ENCODE assay signal across 8 cellular contexts in the genomic region with DNA sequence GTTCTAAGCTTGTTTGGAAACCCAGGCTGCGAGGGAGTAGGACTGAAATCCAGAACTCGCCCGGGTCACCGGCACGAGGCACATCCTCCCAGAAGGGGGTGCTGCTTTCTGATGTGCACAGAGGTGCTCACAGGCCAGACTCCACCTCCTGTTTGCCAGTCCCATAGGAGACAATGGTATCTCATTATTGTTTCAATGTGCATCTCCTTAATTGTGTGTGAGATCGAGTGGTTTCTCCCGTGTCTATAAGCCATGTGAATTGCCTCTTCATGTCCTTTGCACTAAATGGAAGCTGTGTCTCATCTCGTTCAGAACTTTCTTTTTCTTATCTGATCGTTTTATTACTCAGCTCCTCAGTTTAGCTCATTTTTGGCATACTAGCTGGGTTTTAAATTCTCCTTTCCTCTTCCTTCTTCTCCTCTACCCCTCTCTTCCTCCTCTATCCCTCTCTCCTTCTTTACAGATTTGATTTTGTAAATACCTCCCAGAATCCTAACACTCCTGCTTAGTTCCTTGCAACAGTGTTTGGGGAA. TPM values are rescaled to one million over a fixed set of nuclear protein-coding genes. Genes with fewer than 3 reads are reported as not detected.
DNase-seq lines count a peak whose midpoint lies in the region; ATAC-seq and TF ChIP-seq lines count a peak whose summit lies in the region.

No MANE protein-coding gene starts in this region.

- H3K9me3 Mint-ChIP-seq in CD8-positive, alpha-beta T cell, result no peaks in the 10 kb centered on the region

- H3K4me1 ChIP-seq in CD8-positive, alpha-beta T cell (ENCODE audit: insufficient read depth, low read length), result peaks cover 4% of the 10 kb centered on the region
- H3K4me1 ChIP-seq in colonic mucosa, result no peaks in the 10 kb centered on the region
- H3K4me1 ChIP-seq in mesendoderm (ENCODE audit: control insufficient read depth, low read depth, low read length), result no peaks in the 10 kb centered on the region

- H3K4me2 ChIP-seq in mesendoderm (ENCODE audit: low read length), result no peak overlapping the region

- H4K8ac ChIP-seq in mesendoderm (ENCODE audit: low read depth, low read length), result no peak overlapping the region

- no peaks in the 10 kb centered on the region for H3K79me2 ChIP-seq in mesendoderm (ENCODE audit: control insufficient read depth, insufficient read depth, low read length)

- DNase-seq in CD8-positive, alpha-beta T cell, result peak; percentile 39 to 83 (median 72)
- DNase-seq in NCI-H1436 treated with DMSO at 0.1 percent for 48 hours (lab: John Stamatoyannopoulos, UW) (peak; percentile 9), colonic mucosa (peak; percentile 73), mesendoderm (peak; percentile 60), NCI-H510A (lab: John Stamatoyannopoulos, UW) (no peak)
- DNase-seq in activated CD4-positive, alpha-beta T cell treated with anti-CD3 and anti-CD28 coated beads for 48 hours, result peak; percentile 80
- DNase-seq in stimulated activated CD8-positive, alpha-beta memory T cell treated with anti-CD3 and anti-CD28 coated beads, Interleukin-7, amount 100 ng/mL, for 1 hour (ENCODE audit: low read depth in 2 of 2), result peak; percentile 35 to 53

- H3K23ac ChIP-seq in mesendoderm (ENCODE audit: low read length), result no peak overlapping the region

- TF ChIP-seq CTCF in CD8-positive, alpha-beta T cell (IDR thresholded peaks at IDR 0.05), result peak; percentile 77
- TF ChIP-seq CTCF in colonic mucosa (IDR thresholded peaks at IDR 0.05), result peak; percentile 47

- no peak overlapping the region for H2BK15ac ChIP-seq in mesendoderm (replicated peaks; ENCODE audit: low read depth)

- H3K4me1 Mint-ChIP-seq in CD8-positive, alpha-beta T cell (ENCODE audit: low read depth), result peaks cover 11% of the 10 kb centered on the region

- H3K79me1 ChIP-seq in mesendoderm (ENCODE audit: low read length), result no peaks in the 10 kb centered on the region

- peak; percentile 92 for ATAC-seq in CD8-positive, alpha-beta T cell
- ATAC-seq in GM21619 (IDR thresholded peaks at IDR 0.05; ENCODE audit: unreplicated experiment), result peak; percentile 71

- WGBS in mesendoderm (ENCODE audit: extremely low coverage, insufficient coverage, low lambda C conversion rate), result no CpG with 5 or more reads among the region's 9 CpGs

- H4K5ac ChIP-seq in mesendoderm (ENCODE audit: low read length), result no peak overlapping the region

- H3K27ac ChIP-seq in CD8-positive, alpha-beta T cell (ENCODE audit: low read depth, low read length), result no peak overlapping the region
- H3K27ac ChIP-seq in colonic mucosa (no peak overlapping the region), mesendoderm (ENCODE audit: low read depth, low read length) (no peak overlapping the region)

- H2BK5ac ChIP-seq in mesendoderm (ENCODE audit: low read length), result no peak overlapping the region

- H2BK120ac ChIP-seq in mesendoderm (ENCODE audit: low read depth, low read length), result no peak overlapping the region

- H3K9ac ChIP-seq in colonic mucosa (ENCODE audit: low read depth in 2 of 2, low read length in 2 of 2), result no peak overlapping the region
- H3K9ac ChIP-seq in mesendoderm (ENCODE audit: low read length), result no peak overlapping the region

- CTCF ChIA-PET in CD8-positive, alpha-beta T cell (lab: Charles Lee), result interaction anchor here (0.6 to 13.5 kb wide), 64 partner anchors 8 to 712 kb away, joined by 3 to 335 read pairs (median 5); a partner anchor contains a TSS

- no peaks in the 10 kb centered on the region for H3K9me3 ChIP-seq in CD8-positive, alpha-beta T cell (ENCODE audit: low read length)
- H3K9me3 ChIP-seq in colonic mucosa, result no peaks in the 10 kb centered on the region

- H3K4me3 Mint-ChIP-seq in CD8-positive, alpha-beta T cell, result no peak overlapping the region

- H3K18ac ChIP-seq in mesendoderm (ENCODE audit: low read length), result no peak overlapping the region

- H3K27ac Mint-ChIP-seq in CD8-positive, alpha-beta T cell, result no peak overlapping the region

- H3K27me3 ChIP-seq in CD8-positive, alpha-beta T cell (ENCODE audit: insufficient read depth, low read length), result no peaks in the 10 kb centered on the region
- H3K27me3 ChIP-seq in colonic mucosa, result no peaks in the 10 kb centered on the region
- H3K27me3 ChIP-seq in mesendoderm (ENCODE audit: insufficient read depth, low read length, poor library complexity), result no peaks in the 10 kb centered on the region

- no peak overlapping the region for H3K4me3 ChIP-seq in CD8-positive, alpha-beta T cell (ENCODE audit: low read depth, low read length)
- H3K4me3 ChIP-seq in colonic mucosa, result no peak overlapping the region
- no peak overlapping the region for H3K4me3 ChIP-seq in mesendoderm (ENCODE audit: low read length)

- intact Hi-C loops in CD8-positive, alpha-beta T cell (cut with DNase I, micrococcal nuclease), result loop anchor here (1.0 to 5.0 kb wide), 5 partner anchors 34 to 701 kb away; no protein-coding TSS in a partner anchor
- intact Hi-C loops in colonic mucosa (cut with DNase I), result loop anchor here (2.0 to 5.0 kb wide), 3 partner anchors 66 to 234 kb away; no protein-coding TSS in a partner anchor

- no peaks in the 10 kb centered on the region for H3K27me3 Mint-ChIP-seq in CD8-positive, alpha-beta T cell (ENCODE audit: low read depth)

- H3K56ac ChIP-seq in mesendoderm (ENCODE audit: low read length), result no peak overlapping the region

- no peaks in the 10 kb centered on the region for H3K36me3 Mint-ChIP-seq in CD8-positive, alpha-beta T cell

- H3K4ac ChIP-seq in mesendoderm (ENCODE audit: low read depth, low read length), result no peak overlapping the region

- no peaks in the 10 kb centered on the region for H3K36me3 ChIP-seq in CD8-positive, alpha-beta T cell (ENCODE audit: insufficient read depth, low read length)
- H3K36me3 ChIP-seq in colonic mucosa (no peaks in the 10 kb centered on the region), mesendoderm (ENCODE audit: control insufficient read depth, insufficient read depth, low read length) (no peaks in the 10 kb centered on the region)

- no peak overlapping the region for H2AK5ac ChIP-seq in mesendoderm (ENCODE audit: low read length)

- POLR2A ChIA-PET in CD8-positive, alpha-beta T cell (lab: Charles Lee), result interaction anchor here (0.7 to 1.7 kb wide), 6 partner anchors 33 to 233 kb away, joined by 3 to 6 read pairs (median 4); no protein-coding TSS in a partner anchor

RNA-seq across cellular contexts. Expression of a gene that starts 32.1 kb away (rescaled TPM):
- 10 to 100 TPM; 62.8 to 64.4 TPM for total RNA-seq in CD8-positive, alpha-beta T cell
- 10 to 100 TPM in 1 of 2 donors, 1 to 10 TPM in 1; 2.5 to 10.7 TPM for total RNA-seq in colonic mucosa
- polyA plus RNA-seq in mesendoderm (2013, experiment 1 of 2), result 0.79 TPM
- polyA plus RNA-seq in mesendoderm (2013, experiment 2 of 2), result 0.69 TPM

RNA-seq across cellular contexts. Expression of a gene that starts 48.8 kb away (rescaled TPM):
- total RNA-seq in CD8-positive, alpha-beta T cell, result not detected
- 100 to 1,000 TPM in 1 of 2 donors, 10 to 100 TPM in 1; 36.0 to 261 TPM for total RNA-seq in colonic mucosa
- polyA plus RNA-seq in mesendoderm (2013, experiment 1 of 2), result 0.04 TPM
- 0.08 TPM for polyA plus RNA-seq in mesendoderm (2013, experiment 2 of 2)

Comparison
In these comparisons a context has a peak if more than half of its experiments do, and no peak if none do; other contexts are left out.
1. RNA of a gene that starts 32.1 kb away (total RNA-seq): 62.8 to 64.4 TPM in CD8-positive, alpha-beta T cell; 2.5 to 10.7 TPM in colonic mucosa; every median in the first group is over 4 times any median in the second.
2. RNA of a gene that starts 48.8 kb away (total RNA-seq): 36.0 to 261 TPM in colonic mucosa; not detected in CD8-positive, alpha-beta T cell; every median in the first group is over 10 times any median in the second.